In the genomic region with DNA sequence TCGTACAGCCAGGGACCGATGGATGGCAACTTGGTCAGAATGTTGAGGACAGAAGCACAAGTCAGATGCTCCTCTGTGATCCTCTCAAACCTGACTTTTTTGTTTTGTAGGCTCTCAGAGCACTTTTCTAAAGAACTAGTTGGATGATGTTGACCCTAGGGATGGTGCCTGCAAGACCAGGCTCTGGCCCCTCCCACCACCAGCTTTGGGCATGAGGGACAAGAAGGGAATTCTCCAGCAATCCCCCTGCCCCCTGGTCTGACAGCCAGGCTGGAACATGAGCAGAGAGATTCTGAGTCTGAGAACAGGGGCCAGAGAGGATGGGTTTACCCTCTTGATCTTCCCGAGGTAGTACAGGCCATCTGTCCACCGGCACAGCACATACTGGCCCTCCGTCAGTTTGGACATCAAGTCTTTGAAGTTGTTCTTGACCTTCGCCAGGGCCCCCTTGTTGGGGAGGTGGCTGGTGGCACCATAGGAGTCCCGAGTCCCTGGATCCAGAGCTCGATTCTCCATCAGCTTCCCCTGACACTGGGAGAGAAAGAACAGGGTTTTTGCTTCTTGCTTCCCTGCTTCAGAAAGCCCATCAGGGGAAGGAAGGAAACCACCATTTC, we compare ENCODE assay signal across 1 cellular context.
TF ChIP-seq lines count a peak whose summit lies in the region.

No MANE protein-coding gene starts in this region.

TF ChIP-seq in GM12878, 131 proteins besides CTCF, POLR2A, EP300 and RAD21:
- no peak for TF ChIP-seq PML (IDR thresholded peaks at IDR 0.05; ENCODE audit: low read length)
- no peak for TF ChIP-seq SIX5 (IDR thresholded peaks at IDR 0.05; ENCODE audit: low read depth, low read length, severe bottlenecking)
- TF ChIP-seq NR2C2 (IDR thresholded peaks at IDR 0.05; ENCODE audit: borderline replicate concordance, control insufficient read depth, insufficient read length, low read depth) = no peak
- no peak for TF ChIP-seq JUNB (IDR thresholded peaks at IDR 0.05)
- TF ChIP-seq HDAC6 (IDR thresholded peaks at IDR 0.05; ENCODE audit: unreplicated experiment) = no peak
- no peak for TF ChIP-seq ETV6 (conservative IDR thresholded peaks at IDR 0.05 in 1 of 2, IDR thresholded peaks at IDR 0.05 in 1 of 2; ENCODE audit: borderline replicate concordance in 1 of 2, low read depth in 1 of 2)
- TF ChIP-seq FOS (IDR thresholded peaks at IDR 0.05; ENCODE audit: borderline replicate concordance, extremely low read depth, insufficient read length) = no peak
- TF ChIP-seq POU2F2 (IDR thresholded peaks at IDR 0.05; ENCODE audit: borderline replicate concordance, low read depth, low read length) = no peak
- TF ChIP-seq, protein P1, sequence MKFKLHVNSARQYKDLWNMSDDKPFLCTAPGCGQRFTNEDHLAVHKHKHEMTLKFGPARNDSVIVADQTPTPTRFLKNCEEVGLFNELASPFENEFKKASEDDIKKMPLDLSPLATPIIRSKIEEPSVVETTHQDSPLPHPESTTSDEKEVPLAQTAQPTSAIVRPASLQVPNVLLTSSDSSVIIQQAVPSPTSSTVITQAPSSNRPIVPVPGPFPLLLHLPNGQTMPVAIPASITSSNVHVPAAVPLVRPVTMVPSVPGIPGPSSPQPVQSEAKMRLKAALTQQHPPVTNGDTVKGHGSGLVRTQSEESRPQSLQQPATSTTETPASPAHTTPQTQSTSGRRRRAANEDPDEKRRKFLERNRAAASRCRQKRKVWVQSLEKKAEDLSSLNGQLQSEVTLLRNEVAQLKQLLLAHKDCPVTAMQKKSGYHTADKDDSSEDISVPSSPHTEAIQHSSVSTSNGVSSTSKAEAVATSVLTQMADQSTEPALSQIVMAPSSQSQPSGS (IDR thresholded peaks at IDR 0.05; ENCODE audit: low read length) = no peak
- TF ChIP-seq RELA (IDR thresholded peaks at IDR 0.05; ENCODE audit: borderline replicate concordance, partially characterized antibody) = no peak
- TF ChIP-seq FOXM1 (IDR thresholded peaks at IDR 0.05; ENCODE audit: low read depth, low read length) = no peak
- no peak for TF ChIP-seq TCF12 (IDR thresholded peaks at IDR 0.05; ENCODE audit: low read depth, low read length)
